10 cellular contexts compared by ENCODE assay signal in the genomic region with DNA sequence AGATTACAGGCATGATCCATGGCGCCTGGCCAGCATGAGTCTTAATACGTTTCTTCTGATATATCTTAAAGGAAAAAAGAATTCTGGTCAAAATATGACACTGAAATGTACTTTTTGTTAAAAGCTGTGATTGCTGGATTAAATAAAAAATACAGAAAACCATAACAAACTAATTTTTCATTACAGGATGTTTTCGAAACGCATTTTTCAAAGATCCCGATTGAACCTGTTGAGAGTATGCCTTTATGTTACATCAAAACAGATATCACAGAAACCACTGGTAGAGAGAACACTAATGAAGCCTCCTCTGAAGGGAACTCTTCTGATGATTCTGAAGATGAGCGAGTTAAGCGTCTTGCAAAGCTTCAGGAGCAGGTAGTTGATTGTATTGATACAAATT. TPM values are rescaled to one million over a fixed set of nuclear protein-coding genes. Genes with fewer than 3 reads are reported as not detected.
"Had no signal": no experiment of that assay in that cellular context is flagged by ENCODE, and none has a peak within 500 bp of the region (broad histone marks: within the 10 kb centered on the region; RNA-seq: fewer than 3 reads in every experiment).

No MANE protein-coding gene starts in this region.

- DNase-seq: IMR-90, KBM-7, KG1 had no signal

- FAIRE-seq: HepG2, HTR-8/SVneo had no signal

- H3K4me3 Mint-ChIP-seq: IgD-negative memory B cell had no signal

- H3K27ac ChIP-seq: HL-60, KMS-11 had no signal

- H3K36me3 Mint-ChIP-seq: IgD-negative memory B cell had no signal

- H3K27ac Mint-ChIP-seq: IgD-negative memory B cell had no signal

- H3K4me1 Mint-ChIP-seq: IgD-negative memory B cell had no signal

- ATAC-seq: HepG2 had no signal

- H3K4me2 ChIP-seq: KMS-11 had no signal

- H3K9ac ChIP-seq: KMS-11 had no signal

RNA-seq across cellular contexts. Expression of gene BRDT, which starts 30.2 kb away (rescaled TPM):
- total RNA-seq: HepG2, HT-29, HT1080, IMR-90 had no signal
- polyA plus RNA-seq: HepG2, IgD-negative memory B cell, IMR-90 had no signal

RNA-seq across cellular contexts. Expression of gene EPHX4, which starts 50.4 kb away (rescaled TPM):
- total RNA-seq: HepG2 had no signal
- polyA plus RNA-seq: HepG2, IgD-negative memory B cell had no signal
